Comparison of ENCODE assay signal across 8 cellular contexts in the genomic region with DNA sequence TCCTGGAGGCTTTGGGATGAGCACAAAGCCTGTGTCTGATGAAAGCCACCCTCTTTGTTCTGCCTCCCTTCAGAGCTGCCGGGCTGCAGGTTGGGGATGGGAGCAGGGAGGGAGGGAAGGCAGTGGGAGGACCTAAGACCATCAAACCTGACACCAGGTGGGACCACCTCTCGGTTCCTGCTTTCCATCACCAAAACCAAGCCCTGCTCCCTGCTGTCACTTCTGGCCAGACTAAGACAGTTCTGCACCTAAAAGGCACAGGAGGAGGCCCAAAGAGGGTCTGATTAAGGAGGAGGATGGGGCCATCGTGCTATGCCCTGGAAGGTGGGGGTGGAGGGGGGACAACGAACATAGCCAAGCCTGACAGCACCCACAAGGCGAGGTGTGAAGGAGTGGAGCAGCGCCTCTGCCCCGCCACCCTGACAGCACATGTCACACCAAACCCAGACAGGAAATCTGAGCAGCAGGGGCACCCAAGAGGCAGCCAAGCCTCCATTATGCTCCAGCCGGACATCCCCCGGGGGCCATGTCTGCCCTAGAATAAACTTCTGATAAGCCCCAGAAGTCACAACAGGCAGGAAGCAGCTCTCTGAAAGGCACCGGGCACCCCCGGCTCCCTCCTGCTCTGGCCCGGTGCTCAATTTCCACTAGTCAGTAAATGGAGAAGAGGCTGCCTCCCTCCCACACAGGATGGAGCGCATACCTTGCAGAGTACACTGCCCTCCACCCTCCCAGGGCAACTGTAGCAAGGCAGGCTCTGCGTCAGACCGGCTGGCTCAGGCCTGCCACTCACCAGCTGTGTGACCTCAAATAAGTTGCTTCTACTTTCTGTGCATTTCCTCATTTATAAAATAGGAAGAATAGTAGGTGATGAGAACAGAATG. TPM values are rescaled to one million over a fixed set of nuclear protein-coding genes. Genes with fewer than 3 reads are reported as not detected.
A peak's percentile ranks its signal among the peaks of the same experiment; 100 is the strongest.
DNase-seq lines count a peak whose midpoint lies in the region; ATAC-seq and TF ChIP-seq lines count a peak whose summit lies in the region.

No MANE protein-coding gene starts in this region.

- POLR2A ChIA-PET in activated CD8-positive, alpha-beta T cell treated with anti-CD3 and anti-CD28 coated beads, Interleukin-2, amount 10 ng/mL, durations not matched to agents 7 days and 5 days (lab: Charles Lee), result no interaction called here

- H3K27me3 Mint-ChIP-seq in activated CD8-positive, alpha-beta T cell treated with anti-CD3 and anti-CD28 coated beads, Interleukin-2, amount 10 ng/mL, durations not matched to agents 7 days and 5 days (ENCODE audit: low read depth), result peaks cover 3% of the 10 kb centered on the region

- DNase-seq in A172 (ENCODE audit: low spot score), result peak; percentile 52
- peak; percentile 36 for DNase-seq in GM19238 (ENCODE audit: insufficient read length, low spot score)
- peak; percentile 5 to 65 for DNase-seq in HL-60 (ENCODE audit: low read depth in 1 of 2, low spot score in 1 of 2)
- peak; percentile 46 for DNase-seq in activated CD8-positive, alpha-beta T cell treated with anti-CD3 and anti-CD28 coated beads, Interleukin-2, amount 10 ng/mL, durations not matched to agents 7 days and 5 days
- peak; percentile 81 for DNase-seq in germinal center (ENCODE audit: low spot score)
- peak; percentile 24 for DNase-seq in pulmonary artery endothelial cell (ENCODE audit: low read depth, low spot score)
- no peak for DNase-seq in AG08395 (ENCODE audit: low spot score)

- H3K27ac ChIP-seq in HL-60 (replicated peaks), result no peak overlapping the region

- no peak for TF ChIP-seq CTCF in HL-60 (IDR thresholded peaks at IDR 0.05; ENCODE audit: insufficient read depth, low read length)

- H3K4me3 ChIP-seq in HL-60 (replicated peaks; ENCODE audit: insufficient read depth, low read length), result no peak overlapping the region

- CTCF ChIA-PET in activated CD8-positive, alpha-beta T cell treated with anti-CD3 and anti-CD28 coated beads, Interleukin-2, amount 10 ng/mL, durations not matched to agents 7 days and 5 days (lab: Charles Lee), result no interaction called here

- H3K4me3 Mint-ChIP-seq in activated CD8-positive, alpha-beta T cell treated with anti-CD3 and anti-CD28 coated beads, Interleukin-2, amount 10 ng/mL, durations not matched to agents 7 days and 5 days, result no peak overlapping the region

- no peaks in the 10 kb centered on the region for H3K27me3 ChIP-seq in HL-60 (ENCODE audit: insufficient read depth, poor library complexity, severe bottlenecking)

- H3K9me3 Mint-ChIP-seq in activated CD8-positive, alpha-beta T cell treated with anti-CD3 and anti-CD28 coated beads, Interleukin-2, amount 10 ng/mL, durations not matched to agents 7 days and 5 days (ENCODE audit: insufficient read depth), result no peaks in the 10 kb centered on the region

- H3K27ac Mint-ChIP-seq in activated CD8-positive, alpha-beta T cell treated with anti-CD3 and anti-CD28 coated beads, Interleukin-2, amount 10 ng/mL, durations not matched to agents 7 days and 5 days, result peak overlapping the region; percentile 68

- ATAC-seq in activated CD8-positive, alpha-beta T cell treated with anti-CD3 and anti-CD28 coated beads, Interleukin-2, amount 10 ng/mL, durations not matched to agents 7 days and 5 days, result peak; percentile 51
- no peak for ATAC-seq in HG02852 (IDR thresholded peaks at IDR 0.05; ENCODE audit: unreplicated experiment)

- peaks cover 36% of the 10 kb centered on the region for H3K4me1 Mint-ChIP-seq in activated CD8-positive, alpha-beta T cell treated with anti-CD3 and anti-CD28 coated beads, Interleukin-2, amount 10 ng/mL, durations not matched to agents 7 days and 5 days (ENCODE audit: low read depth)

- no peaks in the 10 kb centered on the region for H3K36me3 Mint-ChIP-seq in activated CD8-positive, alpha-beta T cell treated with anti-CD3 and anti-CD28 coated beads, Interleukin-2, amount 10 ng/mL, durations not matched to agents 7 days and 5 days (ENCODE audit: low read depth)

RNA-seq across cellular contexts. Expression of a gene that starts 48.9 kb away (rescaled TPM):
- total RNA-seq in A172 (2014; rRNA removed; shearing (Covaris generic)), result 30.7 and 60.3 TPM in 2 replicates
- 1 to 10 TPM; 3.2 to 3.5 TPM for total RNA-seq in activated CD8-positive, alpha-beta T cell treated with anti-CD3 and anti-CD28 coated beads, Interleukin-2, amount 10 ng/mL, durations not matched to agents 7 days and 5 days
- 9.6 and 10.2 TPM in 2 replicates for total RNA-seq in pulmonary artery endothelial cell
